8 cellular contexts compared by ENCODE assay signal in genomic region chr1:25616932-25617625, GRCh38. TPM values are rescaled to one million over a fixed set of nuclear protein-coding genes. Genes with fewer than 3 reads are reported as not detected.
DNase-seq lines count a peak whose midpoint lies in the region; ATAC-seq and TF ChIP-seq lines count a peak whose summit lies in the region.

No MANE protein-coding gene starts in this region.

- ATAC-seq in GM21360 (IDR thresholded peaks at IDR 0.05; ENCODE audit: unreplicated experiment) = peak; percentile 19

- H3K36me3 ChIP-seq in rectal smooth muscle tissue (ENCODE audit: control insufficient read depth, insufficient read depth, low read length) = no peaks in the 10 kb centered on the region

- H3K27me3 Mint-ChIP-seq in activated CD4-positive, alpha-beta memory T cell treated with anti-CD3 and anti-CD28 coated beads for 36 hours = peaks cover 12% of the 10 kb centered on the region

- no peaks in the 10 kb centered on the region for H3K36me3 Mint-ChIP-seq in activated CD4-positive, alpha-beta memory T cell treated with anti-CD3 and anti-CD28 coated beads for 36 hours

- H3K27ac ChIP-seq in rectal smooth muscle tissue (ENCODE audit: low read depth, low read length) = no peak overlapping the region

- CTCF ChIA-PET in activated CD4-positive, alpha-beta memory T cell treated with anti-CD3 and anti-CD28 coated beads for 36 hours (lab: Charles Lee) = interaction anchor here (0.6 to 0.8 kb wide), 2 partner anchors 59 to 113 kb away, joined by 3 read pairs; no protein-coding TSS in a partner anchor

- H3K27me3 ChIP-seq in rectal smooth muscle tissue (ENCODE audit: control insufficient read depth, insufficient read depth, low read length) = no peaks in the 10 kb centered on the region

- intact Hi-C loops in activated CD4-positive, alpha-beta memory T cell treated with anti-CD3 and anti-CD28 coated beads for 36 hours (cut with micrococcal nuclease) = loop anchor here (5.0 kb wide), 1 partner anchor 80 kb away; no protein-coding TSS in a partner anchor

- H3K9me3 Mint-ChIP-seq in activated CD4-positive, alpha-beta memory T cell treated with anti-CD3 and anti-CD28 coated beads for 36 hours = no peaks in the 10 kb centered on the region

- H3K9ac ChIP-seq in rectal smooth muscle tissue (ENCODE audit: low read length) = no peak overlapping the region

- H3K4me3 ChIP-seq in fibroblast of the aortic adventitia (ENCODE audit: low read depth, low read length) (peak overlapping the region; percentile 66), rectal smooth muscle tissue (ENCODE audit: low read length) (peak overlapping the region; percentile 72)

- H3K4me1 ChIP-seq in rectal smooth muscle tissue (ENCODE audit: control insufficient read depth, insufficient read depth, low read length) = peaks cover 8% of the 10 kb centered on the region

- POLR2A ChIA-PET in activated CD4-positive, alpha-beta memory T cell treated with anti-CD3 and anti-CD28 coated beads for 36 hours (lab: Charles Lee) = no interaction called here

- peak overlapping the region; percentile 61 for H3K4me3 Mint-ChIP-seq in activated CD4-positive, alpha-beta memory T cell treated with anti-CD3 and anti-CD28 coated beads for 36 hours

- DNase-seq in AG20443 (ENCODE audit: low spot score) (peak; percentile 49), fibroblast of the aortic adventitia (ENCODE audit: low read depth) (no peak), mucosa of gallbladder (ENCODE audit: low spot score) (no peak), NCI-H226 (no peak), HPDE6-E6E7 (ENCODE audit: extremely low spot score) (no peak)
- DNase-seq in activated CD4-positive, alpha-beta memory T cell treated with anti-CD3 and anti-CD28 coated beads for 36 hours = peak; percentile 24

- H3K27ac Mint-ChIP-seq in activated CD4-positive, alpha-beta memory T cell treated with anti-CD3 and anti-CD28 coated beads for 36 hours = no peak overlapping the region

- peaks cover 59% of the 10 kb centered on the region for H3K4me1 Mint-ChIP-seq in activated CD4-positive, alpha-beta memory T cell treated with anti-CD3 and anti-CD28 coated beads for 36 hours (ENCODE audit: low read depth)

- no peak for TF ChIP-seq CTCF in fibroblast of the aortic adventitia (IDR thresholded peaks at IDR 0.05; ENCODE audit: insufficient read depth, low read length)

RNA-seq across cellular contexts. Expression of gene MAN1C1, which starts 0.5 kb away (rescaled TPM):
- 1 to 10 TPM; 4.6 to 4.8 TPM for total RNA-seq in activated CD4-positive, alpha-beta memory T cell treated with anti-CD3 and anti-CD28 coated beads for 36 hours
- total RNA-seq in fibroblast of the aortic adventitia (ENCODE audit: low replicate concordance) = 6.6 and 32.0 TPM in 2 replicates
- 18.4 TPM for total RNA-seq in mucosa of gallbladder

Comparison
In these comparisons a context has a peak if more than half of its experiments do, and no peak if none do; other contexts are left out.
1. DNase-seq: peak in AG20443 (single experiment) and activated CD4-positive, alpha-beta memory T cell treated with anti-CD3 and anti-CD28 coated beads for 36 hours (single experiment); none in fibroblast of the aortic adventitia (single experiment), mucosa of gallbladder (single experiment), NCI-H226 (single experiment) and HPDE6-E6E7 (single experiment).